8 cellular contexts compared by ENCODE assay signal in the genomic region with DNA sequence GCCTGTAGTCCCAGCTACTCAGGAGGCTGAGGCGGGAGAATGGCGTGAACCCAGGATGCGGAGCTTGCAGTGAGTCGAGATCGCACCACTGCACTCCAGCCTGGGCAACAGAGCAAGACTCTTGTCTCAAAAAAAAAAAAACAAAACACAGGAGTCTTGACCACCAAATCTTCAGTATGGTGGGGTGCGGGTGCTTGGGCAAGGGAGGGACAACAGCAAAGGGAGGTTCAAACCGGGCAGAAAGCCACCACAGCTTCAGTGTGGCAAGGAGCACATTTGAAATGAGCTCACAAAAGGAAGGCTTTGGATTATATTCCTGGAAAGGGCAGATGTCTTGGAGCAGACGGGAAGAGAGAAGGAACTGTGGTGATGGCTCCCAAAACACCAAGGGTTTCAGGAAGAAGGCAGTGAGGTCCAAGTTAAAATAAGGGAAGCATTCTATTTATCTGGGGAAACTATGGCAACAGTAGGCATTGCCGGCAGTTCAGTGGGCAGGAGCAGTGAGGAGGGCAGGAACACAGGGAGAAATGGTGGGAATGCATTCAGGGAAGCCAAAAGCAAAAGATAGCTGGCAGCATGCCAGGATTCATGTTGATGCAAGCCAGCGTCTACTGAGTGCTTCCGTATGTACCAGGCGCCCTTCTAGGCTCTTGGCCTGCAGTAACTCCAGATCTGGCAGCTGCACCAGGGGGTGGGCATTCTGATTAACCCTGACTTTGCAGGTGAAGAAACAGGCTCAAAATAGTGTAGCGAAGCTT. TPM values are rescaled to one million over a fixed set of nuclear protein-coding genes. Genes with fewer than 3 reads are reported as not detected.
DNase-seq lines count a peak whose midpoint lies in the region; ATAC-seq, FAIRE-seq and TF ChIP-seq lines count a peak whose summit lies in the region.

No MANE protein-coding gene starts in this region.

- intact Hi-C loops in left colon (cut with DNase I, micrococcal nuclease) = loop anchor here in 1 of 2 donors (10.0 kb wide), 1 partner anchor 111 kb away; no protein-coding TSS in a partner anchor

- H3K4me3 ChIP-seq in stomach smooth muscle (ENCODE audit: low read length in 2 of 2) = peak overlapping the region in 1 of 2 donors; percentile 54

- no peak for FAIRE-seq in GM12891 (lab: Jason Lieb, UNC)

- DNase-seq in GM12891 (ENCODE audit: insufficient read length, low spot score) (no peak), NCI-H226 (peak; percentile 90), left colon (peak; percentile 53 to 59)
- peak; percentile 6 for DNase-seq in central memory CD4-positive, alpha-beta T cell
- no peak for DNase-seq in effector CD8-positive, alpha-beta T cell (lab: John Stamatoyannopoulos, UW)

- ATAC-seq in left colon (no peak), GM21367 (IDR thresholded peaks at IDR 0.05; ENCODE audit: unreplicated experiment) (no peak), HG02763 (IDR thresholded peaks at IDR 0.05; ENCODE audit: unreplicated experiment) (no peak)

- H3K4me1 ChIP-seq in stomach smooth muscle (ENCODE audit: control insufficient read depth, insufficient read depth, low read length) = peaks cover 45% of the 10 kb centered on the region

- H3K27ac ChIP-seq in stomach smooth muscle (ENCODE audit: low read length) = peak overlapping the region; percentile 60

- TF ChIP-seq POLR2A in GM12891 (IDR thresholded peaks at IDR 0.05; ENCODE audit: low read depth, low read length) = peak; percentile 59

- no peaks in the 10 kb centered on the region for H3K27me3 ChIP-seq in stomach smooth muscle (ENCODE audit: control insufficient read depth in 1 of 2, insufficient read depth in 2 of 2, low read length in 2 of 2)

- no peaks in the 10 kb centered on the region for H3K9me3 ChIP-seq in stomach smooth muscle (ENCODE audit: control insufficient read depth in 2 of 2, low read length in 2 of 2)

- H3K9ac ChIP-seq in stomach smooth muscle (ENCODE audit: low read length in 2 of 2) = no peak overlapping the region

- peaks cover 6 to 7% of the 10 kb centered on the region in 2 donors for H3K36me3 ChIP-seq in stomach smooth muscle (ENCODE audit: control insufficient read depth in 2 of 2, insufficient read depth in 2 of 2, low read length in 2 of 2)

TF ChIP-seq in GM12891, 5 proteins besides CTCF, POLR2A, EP300 and RAD21:
- TF ChIP-seq TAF1 (IDR thresholded peaks at IDR 0.05; ENCODE audit: low read depth, low read length) = no peak
- TF ChIP-seq POLR2AphosphoS5 (IDR thresholded peaks at IDR 0.05; ENCODE audit: low read depth, low read length) = peak; percentile 29; the same call in 1 of the 2 replicates

RNA-seq across cellular contexts. Expression of gene SRSF5, which starts 51.0 kb away (rescaled TPM):
- polyA plus RNA-seq in GM12891 (2012; ENCODE audit: low read depth, missing spikeins) = 378 TPM
- 100 to 1,000 TPM; 315 to 316 TPM for total RNA-seq in left colon

Comparison
In these comparisons a context has a peak if more than half of its experiments do, and no peak if none do; other contexts are left out.
1. DNase-seq: peak in NCI-H226 (single experiment), central memory CD4-positive, alpha-beta T cell (single experiment) and left colon (2 of 2); none in GM12891 (single experiment) and effector CD8-positive, alpha-beta T cell (single experiment).